21 cellular contexts compared by ENCODE assay signal in the genomic region with DNA sequence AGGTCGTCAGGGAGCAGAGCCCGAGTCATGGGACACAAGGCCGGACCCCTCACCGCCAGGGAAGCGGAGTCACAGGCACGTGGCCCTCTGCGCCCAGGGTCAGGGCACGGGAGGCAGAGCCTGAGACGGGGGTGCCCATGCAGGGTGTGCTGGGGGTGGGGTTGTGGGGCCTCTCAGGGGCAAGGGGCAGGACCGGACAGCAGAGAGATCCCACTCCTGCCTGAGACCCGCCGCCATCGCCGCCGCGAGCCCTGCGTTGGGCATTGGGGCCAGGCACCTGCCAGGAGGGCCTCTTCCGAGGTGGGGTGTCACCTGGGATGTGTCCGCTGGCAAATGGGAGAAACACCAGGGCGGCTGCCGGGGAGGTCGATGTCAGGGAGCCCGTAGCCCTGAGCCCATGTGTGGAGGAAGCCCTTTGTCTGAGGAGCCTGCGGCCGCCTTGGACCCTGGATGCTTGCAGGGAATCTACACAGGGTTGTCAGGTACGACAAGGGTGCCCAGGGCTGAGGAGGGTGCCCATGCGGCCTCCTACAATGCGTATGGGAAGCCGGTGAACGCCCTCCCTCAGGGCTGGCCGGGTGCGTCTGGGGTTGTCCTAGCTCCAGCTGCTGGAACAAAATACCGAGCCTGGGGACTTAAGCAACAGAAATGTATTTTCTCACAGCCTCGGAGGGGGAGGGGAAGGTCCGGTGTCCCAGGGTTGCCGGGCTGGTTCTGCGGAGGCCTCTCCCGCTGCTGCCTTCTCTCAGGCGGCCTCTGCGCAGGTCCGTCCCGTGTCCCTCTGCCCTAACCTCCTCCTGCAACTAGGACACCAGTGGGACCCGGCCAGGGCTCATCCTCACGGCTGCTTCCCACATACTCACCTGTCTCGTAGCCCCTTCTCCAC. TPM values are rescaled to one million over a fixed set of nuclear protein-coding genes. Genes with fewer than 3 reads are reported as not detected.
DNase-seq lines count a peak whose midpoint lies in the region; ATAC-seq, FAIRE-seq and TF ChIP-seq lines count a peak whose summit lies in the region.
"Had no signal": no experiment of that assay in that cellular context is flagged by ENCODE, and none has a peak within 500 bp of the region (broad histone marks: within the 10 kb centered on the region; RNA-seq: fewer than 3 reads in every experiment).

No MANE protein-coding gene starts in this region.

- H2BK12ac ChIP-seq in H1 (ENCODE audit: low read depth, low read length): 0 out of 2 replicates have a peak overlapping the region, but pooled peaks have one; percentile 3

- H3K79me1 ChIP-seq in H1 (ENCODE audit: low read depth, low read length): no peaks in the 10 kb centered on the region

- H3K4me2 ChIP-seq in H1 (ENCODE audit: insufficient read depth in 1 of 2, low read depth in 2 of 2, low read length in 2 of 2): no peak overlapping the region

- H3K79me2 ChIP-seq in H1 (ENCODE audit: control insufficient read depth in 1 of 2, insufficient read depth in 2 of 2, low read length in 2 of 2): no peaks in the 10 kb centered on the region

- H3K14ac ChIP-seq in H1 (ENCODE audit: insufficient read length): no peak overlapping the region

- H2BK5ac ChIP-seq in H1 (ENCODE audit: low read depth, low read length): no peak overlapping the region

- H3K4me1 Mint-ChIP-seq in mesothelial cell of epicardium: peaks cover 21% of the 10 kb centered on the region
- peaks cover 8% of the 10 kb centered on the region for H3K4me1 Mint-ChIP-seq in stimulated activated effector memory CD8-positive, alpha-beta T cell treated with anti-CD3 and anti-CD28 coated beads, Interleukin-12 subunit alpha, Interleukin-12 subunit beta, amount 100 ng/mL, for 72 hours

- peak overlapping the region; percentile 31; the same call in 1 of the 2 replicates for H2BK15ac ChIP-seq in H1 (ENCODE audit: low read length)

- no peaks in the 10 kb centered on the region for H3K36me3 Mint-ChIP-seq in mesothelial cell of epicardium
- no peaks in the 10 kb centered on the region for H3K36me3 Mint-ChIP-seq in stimulated activated effector memory CD8-positive, alpha-beta T cell treated with anti-CD3 and anti-CD28 coated beads, Interleukin-12 subunit alpha, Interleukin-12 subunit beta, amount 100 ng/mL, for 72 hours
- H3K36me3 Mint-ChIP-seq: activated naive CD8-positive, alpha-beta T cell had no signal

- FAIRE-seq in H1 (lab: Jason Lieb, UNC): no peak

- TF ChIP-seq CTCF in H1 (IDR thresholded peaks at IDR 0.05; ENCODE audit: control extremely low read depth in 1 of 3, insufficient read depth in 1 of 3, low read depth in 1 of 3, low read length in 3 of 3) (no peak), mesothelial cell of epicardium (IDR thresholded peaks at IDR 0.05; ENCODE audit: unreplicated experiment) (no peak)

- no peak overlapping the region for H2BK20ac ChIP-seq in H1 (ENCODE audit: low read length)

- H3K4me3 ChIP-seq in H1 (ENCODE audit: extremely low read depth in 1 of 4, insufficient read depth in 2 of 4, low read depth in 3 of 4, low read length in 4 of 4) (no peak overlapping the region), skeletal muscle tissue (ENCODE audit: low read length in 3 of 3) (no peak overlapping the region)
- H3K4me3 ChIP-seq: cardiac muscle cell had no signal

- H3K23me2 ChIP-seq in H1 (ENCODE audit: low read depth, low read length): peaks cover 2% of the 10 kb centered on the region; the same call in 1 of the 2 replicates

- no peak overlapping the region for H4K5ac ChIP-seq in H1 (ENCODE audit: insufficient read length, low read depth, low read length)

- ATAC-seq in HG02623 (IDR thresholded peaks at IDR 0.05; ENCODE audit: unreplicated experiment) (no peak), GM18505 (IDR thresholded peaks at IDR 0.05; ENCODE audit: unreplicated experiment) (no peak)
- no peak for ATAC-seq in stimulated activated effector memory CD8-positive, alpha-beta T cell treated with anti-CD3 and anti-CD28 coated beads, Interleukin-12 subunit alpha, Interleukin-12 subunit beta, amount 100 ng/mL, for 72 hours

- H3K9me3 ChIP-seq in H1 (ENCODE audit: insufficient read depth in 2 of 2, low read depth in 1 of 2, low read length in 1 of 2) (no peaks in the 10 kb centered on the region), skeletal muscle tissue (ENCODE audit: control insufficient read depth in 3 of 3, low read length in 3 of 3) (no peaks in the 10 kb centered on the region)

- H3K27ac Mint-ChIP-seq in mesothelial cell of epicardium: peak overlapping the region; percentile 43
- no peak overlapping the region for H3K27ac Mint-ChIP-seq in stimulated activated effector memory CD8-positive, alpha-beta T cell treated with anti-CD3 and anti-CD28 coated beads, Interleukin-12 subunit alpha, Interleukin-12 subunit beta, amount 100 ng/mL, for 72 hours
- H3K27ac Mint-ChIP-seq: activated naive CD8-positive, alpha-beta T cell; activated T-cell treated with anti-CD3 and anti-CD28 coated beads, Interleukin-2, amount 50 U/mL, for 24 hours; T-helper 2 cell treated with Interferon-gamma antibody and Interleukin-4, amounts not matched to agents 5 μg/mL and 100 μg/mL, for 36 hours had no signal

- H4K8ac ChIP-seq in H1 (ENCODE audit: extremely low read depth, insufficient read depth, low read length): no peak overlapping the region; the same call in 1 of the 2 replicates

- WGBS in H1 (ENCODE audit: extremely low coverage in 1 of 2, insufficient coverage in 1 of 2, insufficient read length in 1 of 2, insufficient replicate concordance in 2 of 2, low coverage in 1 of 2, low lambda C conversion rate in 2 of 2, missing lambda C conversion rate in 1 of 2), 2 experiments: 87% methylated on average over 45 of the region's 45 CpGs; no CpG with 5 or more reads in 1 of the 2 experiments

- H3K27ac ChIP-seq in H1 (ENCODE audit: low read depth, low read length) (no peak overlapping the region), skeletal muscle tissue (ENCODE audit: low read depth, low read length) (peak overlapping the region; percentile 40)
- H3K27ac ChIP-seq: cardiac muscle cell had no signal

- TF ChIP-seq RAD21 in H1 (IDR thresholded peaks at IDR 0.05 in 1 of 2, conservative IDR thresholded peaks at IDR 0.05 in 1 of 2; ENCODE audit: low read depth in 2 of 2, low read length in 2 of 2): no peak

- CTCF ChIA-PET in H1 (lab: Charles Lee; ENCODE audit: partially characterized antibody): interaction anchor here (0.6 to 1.6 kb wide), 5 partner anchors 8 to 132 kb away, joined by 3 to 8 read pairs (median 3); a partner anchor contains a TSS

- no peak overlapping the region for H3K56ac ChIP-seq in H1 (replicated peaks; ENCODE audit: insufficient read length, low read depth, low read length)

- H3K9me3 Mint-ChIP-seq in mesothelial cell of epicardium: no peaks in the 10 kb centered on the region
- H3K9me3 Mint-ChIP-seq in stimulated activated effector memory CD8-positive, alpha-beta T cell treated with anti-CD3 and anti-CD28 coated beads, Interleukin-12 subunit alpha, Interleukin-12 subunit beta, amount 100 ng/mL, for 72 hours: no peaks in the 10 kb centered on the region
- H3K9me3 Mint-ChIP-seq: activated T-cell treated with anti-CD3 and anti-CD28 coated beads, Interleukin-2, amount 50 U/mL, for 24 hours; T-helper 2 cell treated with Interferon-gamma antibody and Interleukin-4, amounts not matched to agents 5 μg/mL and 100 μg/mL, for 36 hours had no signal

- no peaks in the 10 kb centered on the region for H3K36me3 ChIP-seq in H1 (ENCODE audit: control insufficient read depth in 2 of 4, insufficient read depth in 4 of 4, low read length in 3 of 4)
- H3K36me3 ChIP-seq in skeletal muscle tissue (ENCODE audit: control insufficient read depth in 3 of 3, insufficient read depth in 3 of 3, low read length in 3 of 3): no peaks in the 10 kb centered on the region
- H3K36me3 ChIP-seq: cardiac muscle cell had no signal

- no peak for TF ChIP-seq EP300 in H1 (IDR thresholded peaks at IDR 0.05; ENCODE audit: borderline replicate concordance in 1 of 2, low read depth in 2 of 2, low read length in 2 of 2)

- H3K4ac ChIP-seq in H1 (replicated peaks; ENCODE audit: insufficient read length, low read depth, low read length): no peak overlapping the region

- peaks cover 6% of the 10 kb centered on the region for H3K27me3 Mint-ChIP-seq in mesothelial cell of epicardium (ENCODE audit: low read depth)
- H3K27me3 Mint-ChIP-seq: activated naive CD8-positive, alpha-beta T cell; activated T-cell treated with anti-CD3 and anti-CD28 coated beads, Interleukin-2, amount 50 U/mL, for 24 hours had no signal

- H4K91ac ChIP-seq in H1 (replicated peaks; ENCODE audit: insufficient read length, low read length): peak overlapping the region; percentile 40

- no peak overlapping the region for H3K23ac ChIP-seq in H1 (ENCODE audit: insufficient read length)

- H3K18ac ChIP-seq in H1 (ENCODE audit: extremely low read depth, low read length): peak overlapping the region; percentile 24

- H2AK5ac ChIP-seq in H1 (ENCODE audit: low read depth, low read length): no peak overlapping the region

- peaks cover 0 to 15% (median 7%) of the 10 kb centered on the region in 4 experiments; a peak in 5 of 7 replicates for H3K4me1 ChIP-seq in H1 (replicated peaks in 1 of 4; ENCODE audit: control insufficient read depth in 3 of 4, insufficient read depth in 4 of 4, low read length in 3 of 4)
- peaks cover 0 to 3% (median 0%) of the 10 kb centered on the region in 3 donors for H3K4me1 ChIP-seq in skeletal muscle tissue (ENCODE audit: control insufficient read depth in 3 of 3, insufficient read depth in 3 of 3, low read length in 3 of 3)

- TF ChIP-seq POLR2A in H1 (IDR thresholded peaks at IDR 0.05; ENCODE audit: control extremely low read depth in 1 of 2, low read depth in 2 of 2, low read length in 2 of 2) (no peak), GM18505 (IDR thresholded peaks at IDR 0.05; ENCODE audit: borderline replicate concordance, extremely low read depth, insufficient read depth, insufficient read length) (no peak)

- DNase-seq in HT-29 (ENCODE audit: low spot score): peak; percentile 80
- no peak for DNase-seq in H1 (ENCODE audit: low read depth in 1 of 2, low spot score in 2 of 2)
- DNase-seq in mesothelial cell of epicardium (ENCODE audit: low spot score in 2 of 2, unreplicated experiment in 2 of 2): no peak
- no peak for DNase-seq in glomerular visceral epithelial cell (ENCODE audit: extremely low spot score)
- DNase-seq in stimulated activated effector memory CD8-positive, alpha-beta T cell treated with anti-CD3 and anti-CD28 coated beads, Interleukin-12 subunit alpha, Interleukin-12 subunit beta, amount 100 ng/mL, for 72 hours (ENCODE audit: low spot score in 2 of 2): no peak
- DNase-seq: activated CD4-positive, alpha-beta T cell treated with anti-CD3 and anti-CD28 coated beads, Interleukin-2, amount 50 U/mL, for 1 hour; activated T-cell treated with anti-CD3 and anti-CD28 coated beads, Interleukin-2, amount 50 U/mL, for 24 hours; AML-193; DMS 273 treated with DMSO at 0.1 percent for 48 hours; effector memory CD4-positive, alpha-beta T cell; NCI-H146; NCI-H345; SIG-M5 had no signal

- H3K9ac ChIP-seq in H1 (replicated peaks in 1 of 4; ENCODE audit: extremely low read depth in 1 of 4, low read depth in 3 of 4, low read length in 3 of 4): no peak overlapping the region
- H3K9ac ChIP-seq in skeletal muscle tissue (ENCODE audit: low read depth in 1 of 3, low read length in 3 of 3): no peak overlapping the region

- H3K4me3 Mint-ChIP-seq in mesothelial cell of epicardium: no peak overlapping the region
- H3K4me3 Mint-ChIP-seq in stimulated activated effector memory CD8-positive, alpha-beta T cell treated with anti-CD3 and anti-CD28 coated beads, Interleukin-12 subunit alpha, Interleukin-12 subunit beta, amount 100 ng/mL, for 72 hours: no peak overlapping the region
- H3K4me3 Mint-ChIP-seq: activated naive CD8-positive, alpha-beta T cell; activated T-cell treated with anti-CD3 and anti-CD28 coated beads, Interleukin-2, amount 50 U/mL, for 24 hours; T-helper 2 cell treated with Interferon-gamma antibody and Interleukin-4, amounts not matched to agents 5 μg/mL and 100 μg/mL, for 36 hours had no signal

- peaks cover 0 to 5% (median 2%) of the 10 kb centered on the region in 4 experiments; a peak in 1 of 7 replicates for H3K27me3 ChIP-seq in H1 (replicated peaks in 1 of 4; ENCODE audit: control insufficient read depth in 3 of 4, extremely low read depth in 1 of 4, insufficient read depth in 3 of 4, low read length in 3 of 4)
- peaks cover 7 to 22% (median 9%) of the 10 kb centered on the region in 3 donors for H3K27me3 ChIP-seq in skeletal muscle tissue (ENCODE audit: control insufficient read depth in 3 of 3, insufficient read depth in 3 of 3, low read length in 3 of 3)

- POLR2A ChIA-PET in H1 (lab: Charles Lee; ENCODE audit: partially characterized antibody): interaction anchor here (1.0 to 1.5 kb wide), 2 partner anchors 30 to 118 kb away, joined by 3 read pairs; a partner anchor contains a TSS

- H2AFZ ChIP-seq in H1 (ENCODE audit: low read length): no peak overlapping the region

- no peak overlapping the region for H2BK120ac ChIP-seq in H1 (replicated peaks; ENCODE audit: low read depth, low read length)

- no peaks in the 10 kb centered on the region for H4K20me1 ChIP-seq in H1 (replicated peaks in 1 of 2; ENCODE audit: control insufficient read depth in 1 of 2, insufficient read depth in 2 of 2, low read length in 2 of 2)

RNA-seq across cellular contexts. Expression of a gene that starts 16.4 kb away (rescaled TPM):
- 61.4 and 67.6 TPM in 2 replicates for total RNA-seq in HT-29 (2014; rRNA removed; shearing (Covaris generic))
- total RNA-seq in H1 (2021; fragmentation: NEBNext Ultra II Directional; extraction: Animal tissue kit (Norgen Biotek cat#: 25700)): 10.9 and 12.4 TPM in 2 replicates
- polyA plus RNA-seq in H1 (2011; rRNA removed): 10.0 and 15.7 TPM in 2 replicates
- polyA plus RNA-seq in H1 (2011; cell fraction: cytosol; rRNA removed): 11.1 TPM
- 45.2 TPM for polyA plus RNA-seq in H1 (2011; cell fraction: nucleus; rRNA removed)
- 6.7 to 11.8 TPM (median 10.8 TPM) in 4 replicates for polyA plus RNA-seq in H1 (2012, experiment 1 of 2)
- 9.1 TPM for polyA plus RNA-seq in H1 (2012, experiment 2 of 2)
- 8.9 TPM for polyA plus RNA-seq in H1 (2013, experiment 1 of 2)
- polyA plus RNA-seq in H1 (2013, experiment 2 of 2): 8.4 TPM
- 2.8 and 4.3 TPM in 2 replicates for polyA minus RNA-seq in H1 (2011; rRNA and poly(A)+ RNA removed)
- 5.1 TPM for polyA minus RNA-seq in H1 (2011; cell fraction: cytosol; rRNA and poly(A)+ RNA removed)
- 14.2 TPM for polyA minus RNA-seq in H1 (2011; cell fraction: nucleus; rRNA and poly(A)+ RNA removed)
- 28.4 to 32.8 TPM (median 31.8 TPM) in 3 replicates for total RNA-seq in mesothelial cell of epicardium
- 2.1 TPM for total RNA-seq in skeletal muscle tissue

RNA-seq across cellular contexts. Expression of a gene that starts 41.4 kb away (rescaled TPM):
- 5.8 and 6.6 TPM in 2 replicates for total RNA-seq in HT-29 (2014; rRNA removed; shearing (Covaris generic))
- 1.6 and 1.7 TPM in 2 replicates for total RNA-seq in H1 (2021; fragmentation: NEBNext Ultra II Directional; extraction: Animal tissue kit (Norgen Biotek cat#: 25700))
- 1.1 and 2.0 TPM in 2 replicates for polyA plus RNA-seq in H1 (2011; rRNA removed)
- polyA plus RNA-seq in H1 (2011; cell fraction: cytosol; rRNA removed): 1.0 TPM
- polyA plus RNA-seq in H1 (2011; cell fraction: nucleus; rRNA removed): 3.8 TPM
- 0.94 to 4.7 TPM (median 1.1 TPM) in 4 replicates for polyA plus RNA-seq in H1 (2012, experiment 1 of 2)
- polyA plus RNA-seq in H1 (2012, experiment 2 of 2): 0.24 TPM
- polyA plus RNA-seq in H1 (2013, experiment 1 of 2): 0.73 TPM
- 0.55 TPM for polyA plus RNA-seq in H1 (2013, experiment 2 of 2)
- 0.51 and 1.3 TPM in 2 replicates for polyA minus RNA-seq in H1 (2011; rRNA and poly(A)+ RNA removed)
- not detected for polyA minus RNA-seq in H1 (2011; cell fraction: cytosol; rRNA and poly(A)+ RNA removed)
- 1.5 TPM for polyA minus RNA-seq in H1 (2011; cell fraction: nucleus; rRNA and poly(A)+ RNA removed)
- total RNA-seq in mesothelial cell of epicardium (0.32 to 0.47 TPM in 2 of 3 replicates, not detected in the other), skeletal muscle tissue (not detected)
- total RNA-seq: cardiac muscle cell had no signal

RNA-seq across cellular contexts. Expression of a gene that starts 58.2 kb away (rescaled TPM):
- total RNA-seq in HT-29 (2014; rRNA removed; shearing (Covaris generic)): 16.2 and 16.5 TPM in 2 replicates
- total RNA-seq in H1 (2021; fragmentation: NEBNext Ultra II Directional; extraction: Animal tissue kit (Norgen Biotek cat#: 25700)): not detected in 2 replicates
- polyA plus RNA-seq in H1 (2011; rRNA removed): not detected in 2 replicates
- polyA plus RNA-seq in H1 (2011; cell fraction: cytosol; rRNA removed): not detected
- polyA plus RNA-seq in H1 (2011; cell fraction: nucleus; rRNA removed): not detected
- polyA plus RNA-seq in H1 (2012, experiment 1 of 2): not detected in 4 replicates
- not detected for polyA plus RNA-seq in H1 (2012, experiment 2 of 2)
- polyA plus RNA-seq in H1 (2013, experiment 1 of 2): 0.02 TPM
- polyA plus RNA-seq in H1 (2013, experiment 2 of 2): not detected
- polyA minus RNA-seq in H1 (2011; rRNA and poly(A)+ RNA removed): not detected in 2 replicates
- not detected for polyA minus RNA-seq in H1 (2011; cell fraction: cytosol; rRNA and poly(A)+ RNA removed)
- 0.40 TPM for polyA minus RNA-seq in H1 (2011; cell fraction: nucleus; rRNA and poly(A)+ RNA removed)
- total RNA-seq in mesothelial cell of epicardium (0.27 to 0.57 TPM (median 0.40 TPM) in 3 replicates), skeletal muscle tissue (not detected)
- total RNA-seq: mononuclear cell, posterior vena cava had no signal
- polyA plus RNA-seq: cardiac muscle cell had no signal

Comparison
In these comparisons a context has a peak if more than half of its experiments do, and no peak if none do; other contexts are left out.
1. RNA of a gene that starts 58.2 kb away (total RNA-seq): 16.2 to 16.5 TPM in HT-29; 0.27 to 0.57 TPM in mesothelial cell of epicardium, not detected in H1 and not detected in skeletal muscle tissue (single experiment); every median in the first group is over 10 times any median in the second.